In the genomic region with DNA sequence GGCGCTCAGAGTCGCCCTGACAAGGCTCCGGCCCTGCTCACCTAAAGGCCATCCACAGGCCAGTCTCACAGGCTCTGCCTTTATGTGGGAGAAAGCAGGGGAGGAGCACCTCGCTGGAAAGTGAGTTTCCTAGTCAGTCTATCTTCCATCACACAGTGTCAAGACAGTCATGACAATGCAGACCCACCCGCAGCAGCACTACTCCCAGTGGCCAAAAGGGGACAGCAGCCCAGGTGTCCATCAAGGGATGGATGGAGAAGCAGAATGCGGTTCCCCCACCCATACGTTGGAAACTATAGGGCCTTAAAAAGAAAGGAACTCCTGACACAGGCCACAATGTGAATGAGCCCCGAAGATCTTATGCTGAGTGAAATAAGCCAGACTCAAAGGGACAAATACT, we compare ENCODE assay signal across 15 cellular contexts.
"Had no signal": no experiment of that assay in that cellular context is flagged by ENCODE, and none has a peak within 500 bp of the region (broad histone marks: within the 10 kb centered on the region; RNA-seq: fewer than 3 reads in every experiment).

No MANE protein-coding gene starts in this region.

- H3K27ac ChIP-seq: ascending aorta, breast epithelium, right atrium auricular region, tibial artery had no signal

- FAIRE-seq: small intestine, urothelium cell line had no signal

- H3K4me3 ChIP-seq: ascending aorta, breast epithelium, right atrium auricular region, tibial artery had no signal

- DNase-seq: activated CD4-positive, alpha-beta T cell treated with anti-CD3 and anti-CD28 coated beads, Interleukin-2, amount 50 U/mL, for 48 hours; activated naive CD4-positive, alpha-beta T cell treated with anti-CD3 and anti-CD28 coated beads for 36 hours; cerebellar nuclear complex; effector CD8-positive, alpha-beta T cell; foreskin fibroblast; occipital lobe; small intestine; stimulated activated CD4-positive, alpha-beta T cell treated with anti-CD3 and anti-CD28 coated beads, Interleukin-4, amount 100 ng/mL, for 24 hours; stimulated activated naive CD4-positive, alpha-beta T cell; tibial artery had no signal

- H3K27me3 ChIP-seq: ascending aorta, right atrium auricular region had no signal

- H3K36me3 ChIP-seq: ascending aorta, breast epithelium, right atrium auricular region, tibial artery had no signal

- ATAC-seq: activated T-helper 17 cell treated with anti-CD3 and anti-CD28 coated beads, Interleukin-2, amount 50 U/mL, for 72 hours had no signal

- H3K9me3 ChIP-seq: ascending aorta, breast epithelium, right atrium auricular region, tibial artery had no signal
